ENCODE assay signal across 18 cellular contexts in the genomic region with DNA sequence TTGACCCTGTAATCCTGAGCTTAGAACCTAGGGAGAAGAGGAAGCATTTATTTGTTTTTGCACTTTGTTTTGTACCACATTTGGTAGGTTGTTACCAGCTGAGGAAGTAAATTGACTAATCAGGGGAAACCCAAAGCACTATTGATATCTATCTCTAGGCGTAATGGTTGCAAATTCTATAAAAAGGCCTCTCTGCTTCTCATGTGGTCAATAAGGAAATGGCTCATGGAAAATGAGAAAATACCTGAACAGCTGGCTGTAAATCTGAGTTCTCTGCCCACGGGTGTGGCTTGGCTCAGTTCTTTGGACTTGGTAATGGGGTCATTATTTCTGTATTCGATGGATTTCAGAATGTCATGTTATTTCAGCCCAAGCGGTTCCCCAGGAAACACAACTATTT. TPM values are rescaled to one million over a fixed set of nuclear protein-coding genes. Genes with fewer than 3 reads are reported as not detected.
A peak's percentile ranks its signal among the peaks of the same experiment; 100 is the strongest.
DNase-seq lines count a peak whose midpoint lies in the region; ATAC-seq, FAIRE-seq and TF ChIP-seq lines count a peak whose summit lies in the region.
"Had no signal": no experiment of that assay in that cellular context is flagged by ENCODE, and none has a peak within 500 bp of the region (broad histone marks: within the 10 kb centered on the region; RNA-seq: fewer than 3 reads in every experiment).

No MANE protein-coding gene starts in this region.

- CTCF ChIA-PET in MCF 10A (lab: Yijun Ruan, JAX) = interaction anchor here (0.5 to 1.0 kb wide), 2 partner anchors 54 to 579 kb away, joined by 3 read pairs; no protein-coding TSS in a partner anchor

- peak overlapping the region; percentile 94 for H3K9ac ChIP-seq in MM.1S (ENCODE audit: low read length)

- H3K4me3 Mint-ChIP-seq in MCF 10A (ENCODE audit: unreplicated experiment) = no peak overlapping the region
- H3K4me3 Mint-ChIP-seq: activated naive CD4-positive, alpha-beta T cell treated with anti-CD3 and anti-CD28 coated beads, Interleukin-2, amount 50 U/mL, for 24 hours; effector memory CD8-positive, alpha-beta T cell had no signal

- peak overlapping the region; percentile 97 for H3K4me2 ChIP-seq in MM.1S (ENCODE audit: low read depth, low read length)

- H3K4me3 ChIP-seq in breast epithelium (no peak overlapping the region), MM.1S (ENCODE audit: low read length) (peak overlapping the region; percentile 44; the same call in 1 of the 2 replicates)

- peaks cover 93% of the 10 kb centered on the region for H3K79me2 ChIP-seq in MM.1S (ENCODE audit: low read length)

- TF ChIP-seq CTCF in breast epithelium (IDR thresholded peaks at IDR 0.05) = no peak
- no peak for TF ChIP-seq CTCF in MCF 10A (IDR thresholded peaks at IDR 0.05; ENCODE audit: unreplicated experiment)
- TF ChIP-seq CTCF in MM.1S (IDR thresholded peaks at IDR 0.05; ENCODE audit: low read length) = no peak

- H3K36me3 ChIP-seq in breast epithelium (no peaks in the 10 kb centered on the region), MM.1S (replicated peaks; ENCODE audit: insufficient read depth, low read length) (peaks cover 2% of the 10 kb centered on the region; the same call in 1 of the 2 replicates)

- peak overlapping the region; percentile 26 to 57 for H3K27ac ChIP-seq in breast epithelium
- peak overlapping the region; percentile 100 for H3K27ac ChIP-seq in MM.1S (ENCODE audit: low read length)

- DNase-seq in breast epithelium (ENCODE audit: low spot score in 2 of 2) = no peak
- DNase-seq in MCF 10A (ENCODE audit: unreplicated experiment) = no peak
- DNase-seq in MM.1S = peak; percentile 87
- no peak for DNase-seq in NCI-H446 (lab: John Stamatoyannopoulos, UW)
- no peak for DNase-seq in urothelium cell line (ENCODE audit: low spot score)
- no peak for DNase-seq in NCI-H2107 treated with DMSO at 0.1 percent for 48 hours (lab: John Stamatoyannopoulos, UW; ENCODE audit: unreplicated experiment)
- DNase-seq in NCI-H1417 (lab: John Stamatoyannopoulos, UW) = no peak
- DNase-seq: AML-193; effector memory CD8-positive, alpha-beta T cell; GDM1; H7; IMR-90; mesenchymal stem cell; NCI-H2171 treated with DMSO at 0.1 percent for 48 hours; retina; trophoblast cell had no signal

- intact Hi-C loops in breast epithelium (cut with DNase I; ENCODE audit: low total_unique reads) = no loop called here
- intact Hi-C loops in MCF 10A (cut with micrococcal nuclease) = no loop called here

- H3K4me1 Mint-ChIP-seq in MCF 10A (ENCODE audit: insufficient read depth, unreplicated experiment) = no peaks in the 10 kb centered on the region
- H3K4me1 Mint-ChIP-seq: activated naive CD4-positive, alpha-beta T cell treated with anti-CD3 and anti-CD28 coated beads, Interleukin-2, amount 50 U/mL, for 24 hours had no signal

- H3K27me3 ChIP-seq in breast epithelium (no peaks in the 10 kb centered on the region), MM.1S (replicated peaks; ENCODE audit: insufficient read depth, low read length) (no peaks in the 10 kb centered on the region)

- FAIRE-seq in urothelium cell line (lab: Jason Lieb, UNC) = no peak

- ATAC-seq in HG02678 (IDR thresholded peaks at IDR 0.05; ENCODE audit: unreplicated experiment) = peak; percentile 85
- ATAC-seq: effector memory CD8-positive, alpha-beta T cell had no signal

- no peak overlapping the region for H3K27ac Mint-ChIP-seq in MCF 10A (ENCODE audit: low read depth, unreplicated experiment)
- H3K27ac Mint-ChIP-seq: activated naive CD4-positive, alpha-beta T cell treated with anti-CD3 and anti-CD28 coated beads, Interleukin-2, amount 50 U/mL, for 24 hours; effector memory CD8-positive, alpha-beta T cell had no signal

- no peak overlapping the region for H2AFZ ChIP-seq in MM.1S (ENCODE audit: low read length)

- no peaks in the 10 kb centered on the region for H3K36me3 Mint-ChIP-seq in MCF 10A (ENCODE audit: insufficient read depth, unreplicated experiment)
- H3K36me3 Mint-ChIP-seq: activated naive CD4-positive, alpha-beta T cell treated with anti-CD3 and anti-CD28 coated beads, Interleukin-2, amount 50 U/mL, for 24 hours had no signal

- BruUV-seq in MCF 10A (replicated peaks; lab: Mats Ljungman, UMichigan) = no TSS peak

- TF ChIP-seq POLR2A in breast epithelium (IDR thresholded peaks at IDR 0.05) = no peak

- H3K4me1 ChIP-seq in breast epithelium (no peaks in the 10 kb centered on the region), MM.1S (ENCODE audit: low read length) (peaks cover 52% of the 10 kb centered on the region)

- peaks cover 36% of the 10 kb centered on the region for H3F3A ChIP-seq in MM.1S (ENCODE audit: insufficient read depth, low read length)

- no peaks in the 10 kb centered on the region for H3K9me2 ChIP-seq in MM.1S (replicated peaks; ENCODE audit: insufficient read depth, low read length)

- H3K9me3 Mint-ChIP-seq in MCF 10A (ENCODE audit: unreplicated experiment) = no peaks in the 10 kb centered on the region
- H3K9me3 Mint-ChIP-seq: activated naive CD4-positive, alpha-beta T cell treated with anti-CD3 and anti-CD28 coated beads, Interleukin-2, amount 50 U/mL, for 24 hours; effector memory CD8-positive, alpha-beta T cell had no signal

- no peaks in the 10 kb centered on the region for H3K9me3 ChIP-seq in breast epithelium
- no peaks in the 10 kb centered on the region for H3K9me3 ChIP-seq in MM.1S (replicated peaks; ENCODE audit: insufficient read depth, low read length)

- H4K20me1 ChIP-seq in MM.1S (ENCODE audit: insufficient read depth, low read length) = no peaks in the 10 kb centered on the region

- POLR2A ChIA-PET in MCF 10A (lab: Yijun Ruan, JAX) = no interaction called here

- no peaks in the 10 kb centered on the region for H3K27me3 Mint-ChIP-seq in MCF 10A (ENCODE audit: insufficient read depth, unreplicated experiment)
- H3K27me3 Mint-ChIP-seq: activated naive CD4-positive, alpha-beta T cell treated with anti-CD3 and anti-CD28 coated beads, Interleukin-2, amount 50 U/mL, for 24 hours; effector memory CD8-positive, alpha-beta T cell had no signal

RNA-seq across cellular contexts. Expression of gene BARX2, which starts 42.4 kb away (rescaled TPM):
- 10 to 100 TPM in 1 of 3 donors, 1 to 10 TPM in 1, not detected in 1; 8.2 to 19.5 TPM for total RNA-seq in breast epithelium
- total RNA-seq in MCF 10A (2022) = not detected in 2 replicates
- total RNA-seq: H7, IMR-90 had no signal
